Comparison of ENCODE assay signal across 1 cellular context in the genomic region with DNA sequence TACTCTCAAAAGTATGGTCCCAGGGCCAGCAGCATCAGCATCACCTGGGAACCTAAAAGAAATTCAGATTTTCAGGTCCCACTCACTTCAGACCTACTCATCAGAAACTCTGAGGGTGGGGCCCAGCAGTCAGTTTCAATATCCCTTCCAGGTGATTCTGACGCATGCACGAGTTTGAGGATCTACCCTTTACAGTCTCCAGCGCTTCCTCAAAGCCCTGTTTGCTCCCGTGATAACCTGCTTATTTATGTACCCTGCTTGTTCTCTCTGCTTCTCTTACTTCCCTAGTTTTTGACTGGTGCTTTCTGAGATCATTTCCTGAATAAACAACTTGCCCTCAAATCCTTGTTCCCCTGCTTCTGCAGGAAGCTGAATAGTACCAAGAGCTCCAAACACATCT.
TF ChIP-seq lines count a peak whose summit lies in the region.

No MANE protein-coding gene starts in this region.

TF ChIP-seq in endothelial cell of umbilical vein, 7 proteins besides CTCF, POLR2A, EP300 and RAD21:
- TF ChIP-seq FOS (IDR thresholded peaks at IDR 0.05; ENCODE audit: borderline replicate concordance, insufficient read depth, low read length), result peak; percentile 26
- TF ChIP-seq, protein P1, sequence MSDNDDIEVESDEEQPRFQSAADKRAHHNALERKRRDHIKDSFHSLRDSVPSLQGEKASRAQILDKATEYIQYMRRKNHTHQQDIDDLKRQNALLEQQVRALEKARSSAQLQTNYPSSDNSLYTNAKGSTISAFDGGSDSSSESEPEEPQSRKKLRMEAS (IDR thresholded peaks at IDR 0.05; ENCODE audit: insufficient read depth, insufficient read length), result no peak
